11 cellular contexts compared by ENCODE assay signal in the genomic region with DNA sequence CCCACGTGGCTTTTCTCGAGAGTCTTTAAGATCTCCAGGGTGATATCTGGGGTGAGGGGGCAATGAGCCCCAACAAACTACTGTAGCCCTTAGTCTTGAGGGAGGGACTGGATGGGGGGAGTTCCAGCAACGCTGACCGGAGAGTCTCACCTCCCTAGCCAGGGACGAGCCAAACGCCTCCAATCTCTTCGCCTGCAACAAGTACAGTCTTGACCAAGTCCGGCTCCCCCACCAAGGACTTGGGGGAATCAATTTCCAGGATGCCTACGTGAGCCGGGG. TPM values are rescaled to one million over a fixed set of nuclear protein-coding genes. Genes with fewer than 3 reads are reported as not detected.
DNase-seq lines count a peak whose midpoint lies in the region; ATAC-seq and TF ChIP-seq lines count a peak whose summit lies in the region.
"Had no signal": no experiment of that assay in that cellular context is flagged by ENCODE, and none has a peak within 500 bp of the region (broad histone marks: within the 10 kb centered on the region; RNA-seq: fewer than 3 reads in every experiment).

No MANE protein-coding gene starts in this region.

- H3K4me2 ChIP-seq in smooth muscle cell = peak overlapping the region; percentile 99

- 1% methylated on average over 10 of the region's 10 CpGs for WGBS in smooth muscle cell (ENCODE audit: low lambda C conversion rate)

- ATAC-seq in left lung (no peak), GM21526 (IDR thresholded peaks at IDR 0.05; ENCODE audit: low FRiP score, unreplicated experiment) (no peak)

- H3K36me3 ChIP-seq in HUES6 (ENCODE audit: control insufficient read depth, insufficient read depth, low read length) = peaks cover 6% of the 10 kb centered on the region; the same call in 1 of the 2 replicates
- no peaks in the 10 kb centered on the region for H3K36me3 ChIP-seq in colonic mucosa
- no peaks in the 10 kb centered on the region for H3K36me3 ChIP-seq in left lung
- H3K36me3 ChIP-seq in smooth muscle cell (ENCODE audit: low read depth) = no peaks in the 10 kb centered on the region
- no peaks in the 10 kb centered on the region for H3K36me3 ChIP-seq in WERI-Rb-1

- peak overlapping the region; percentile 81 for H3K27ac ChIP-seq in HUES6 (ENCODE audit: low read depth, low read length)
- no peak overlapping the region for H3K27ac ChIP-seq in colonic mucosa
- H3K27ac ChIP-seq in left lung = peak overlapping the region in 1 of 2 donors; percentile 69
- peak overlapping the region; percentile 83 for H3K27ac ChIP-seq in smooth muscle cell (ENCODE audit: low read depth)
- H3K27ac ChIP-seq in WERI-Rb-1 = no peak overlapping the region

- TF ChIP-seq CTCF in colonic mucosa (IDR thresholded peaks at IDR 0.05) = no peak
- no peak for TF ChIP-seq CTCF in left lung (IDR thresholded peaks at IDR 0.05)
- no peak for TF ChIP-seq CTCF in smooth muscle cell (IDR thresholded peaks at IDR 0.05; ENCODE audit: borderline replicate concordance, insufficient read depth, poor library complexity, severe bottlenecking)
- TF ChIP-seq CTCF in WERI-Rb-1 (IDR thresholded peaks at IDR 0.05; ENCODE audit: low read depth, low read length) = no peak

- peaks cover 46% of the 10 kb centered on the region for H4K20me1 ChIP-seq in smooth muscle cell (ENCODE audit: low read depth)

- H3K9ac ChIP-seq in HUES6 (ENCODE audit: low read length) (peak overlapping the region; percentile 90), colonic mucosa (ENCODE audit: low read depth in 2 of 2, low read length in 2 of 2) (peak overlapping the region in 1 of 2 donors; percentile 39), smooth muscle cell (ENCODE audit: low read depth) (peak overlapping the region; percentile 81)

- no peak for DNase-seq in colonic mucosa
- DNase-seq in left lung = no peak
- DNase-seq in smooth muscle cell (lab: John Stamatoyannopoulos, UW; ENCODE audit: unreplicated experiment) = no peak
- DNase-seq in DMS153 (lab: John Stamatoyannopoulos, UW) = no peak
- DNase-seq in GM19240 (ENCODE audit: insufficient read length, low spot score) = no peak
- no peak for DNase-seq in WERI-Rb-1
- DNase-seq: NCI-H774; stimulated activated CD4-positive, alpha-beta T cell treated with anti-CD3 and anti-CD28 coated beads, Interleukin-15, amount 100 ng/mL, for 24 hours; T-helper 9 cell had no signal

- H3K27me3 ChIP-seq in HUES6 (ENCODE audit: control insufficient read depth, insufficient read depth, low read length) = no peaks in the 10 kb centered on the region
- H3K27me3 ChIP-seq in colonic mucosa = peaks cover 38% of the 10 kb centered on the region
- peaks cover 0 to 97% of the 10 kb centered on the region in 2 donors for H3K27me3 ChIP-seq in left lung
- no peaks in the 10 kb centered on the region for H3K27me3 ChIP-seq in smooth muscle cell (ENCODE audit: low read depth)
- no peaks in the 10 kb centered on the region for H3K27me3 ChIP-seq in WERI-Rb-1 (ENCODE audit: insufficient read depth, low read depth, severe bottlenecking)

- peaks cover 27% of the 10 kb centered on the region for H3K4me1 ChIP-seq in HUES6 (ENCODE audit: control insufficient read depth, insufficient read depth, low read length)
- no peaks in the 10 kb centered on the region for H3K4me1 ChIP-seq in colonic mucosa
- peaks cover 0 to 20% of the 10 kb centered on the region in 2 donors for H3K4me1 ChIP-seq in left lung
- peaks cover 22% of the 10 kb centered on the region for H3K4me1 ChIP-seq in smooth muscle cell (ENCODE audit: low read depth)

- peaks cover 34% of the 10 kb centered on the region for H3K79me2 ChIP-seq in smooth muscle cell (ENCODE audit: low read depth)

- H2AFZ ChIP-seq in smooth muscle cell (ENCODE audit: low read depth) = peak overlapping the region; percentile 73

- H3K4me3 ChIP-seq in HUES6 (ENCODE audit: low read depth, low read length) = peak overlapping the region; percentile 91
- H3K4me3 ChIP-seq in colonic mucosa = peak overlapping the region; percentile 25
- H3K4me3 ChIP-seq in left lung = peak overlapping the region; percentile 30 to 33
- H3K4me3 ChIP-seq in smooth muscle cell = peak overlapping the region; percentile 92
- no peak overlapping the region for H3K4me3 ChIP-seq in WERI-Rb-1 (ENCODE audit: low read depth, low read length)

- intact Hi-C loops in colonic mucosa (cut with DNase I) = no loop called here
- intact Hi-C loops in left lung (cut with DNase I) = no loop called here

- peaks cover 25% of the 10 kb centered on the region for H3F3A ChIP-seq in smooth muscle cell (ENCODE audit: low read depth)

- H3K9me3 ChIP-seq in HUES6 (ENCODE audit: control insufficient read depth, insufficient read depth, low read depth, low read length) (no peaks in the 10 kb centered on the region), colonic mucosa (no peaks in the 10 kb centered on the region), left lung (no peaks in the 10 kb centered on the region), smooth muscle cell (replicated peaks; ENCODE audit: low read depth) (no peaks in the 10 kb centered on the region), WERI-Rb-1 (ENCODE audit: severe bottlenecking) (no peaks in the 10 kb centered on the region)

RNA-seq across cellular contexts. Expression of gene CCDC8, which starts 0.4 kb away (rescaled TPM):
- total RNA-seq in colonic mucosa = 1 to 10 TPM in 1 of 2 donors, under 1 TPM in 1; 0.99 to 1.1 TPM
- total RNA-seq in left lung = 10 to 100 TPM; 11.8 to 15.5 TPM
- 17.9 and 19.4 TPM in 2 replicates for total RNA-seq in smooth muscle cell
- polyA plus RNA-seq in smooth muscle cell = 44.5 and 53.9 TPM in 2 replicates

RNA-seq across cellular contexts. Expression of gene PNMA8C, which starts 15.8 kb away (rescaled TPM):
- total RNA-seq in colonic mucosa (under 1 TPM in 1 of 2 donors, not detected in 1; 0.08 TPM), left lung (under 1 TPM; 0.09 to 0.16 TPM), smooth muscle cell (not detected in 2 replicates)
- polyA plus RNA-seq in smooth muscle cell = not detected in 2 replicates

RNA-seq across cellular contexts. Expression of gene PNMA8A, which starts 58.4 kb away (rescaled TPM):
- 1 to 10 TPM in 1 of 2 donors, under 1 TPM in 1; 0.35 to 1.2 TPM for total RNA-seq in colonic mucosa
- total RNA-seq in left lung = 1 to 10 TPM; 1.5 to 3.8 TPM
- total RNA-seq in smooth muscle cell = 6.5 and 16.4 TPM in 2 replicates
- 3.6 and 5.9 TPM in 2 replicates for polyA plus RNA-seq in smooth muscle cell

Comparison
In these comparisons a context has a peak if more than half of its experiments do, and no peak if none do; other contexts are left out.
1. H3K27ac ChIP-seq: peak in HUES6 (single experiment) and smooth muscle cell (single experiment); none in colonic mucosa (single experiment) and WERI-Rb-1 (single experiment).